8 cellular contexts compared by ENCODE assay signal in genomic region chr2:224585205-224586088, GRCh38. TPM values are rescaled to one million over a fixed set of nuclear protein-coding genes. Genes with fewer than 3 reads are reported as not detected.
DNase-seq lines count a peak whose midpoint lies in the region; ATAC-seq and TF ChIP-seq lines count a peak whose summit lies in the region.

TSS of gene CUL3 (minus strand) at chr2:224585363. CDS start at chr2:224585009, 354 bp downstream.

- H2AFZ ChIP-seq in GM23338 (peak within 1 kb of the TSS; percentile 69; the same call in 1 of the 2 replicates), fibroblast of lung (ENCODE audit: low read length) (peak within 1 kb of the TSS; percentile 93)

- H3K4me2 ChIP-seq in DOHH2 (ENCODE audit: low read length): peak within 1 kb of the TSS; percentile 81
- peak within 1 kb of the TSS; percentile 86 for H3K4me2 ChIP-seq in GM23338
- H3K4me2 ChIP-seq in fibroblast of lung (ENCODE audit: extremely low read depth, insufficient read depth, low read length): peak within 1 kb of the TSS; percentile 81

- H3K79me2 ChIP-seq in DOHH2 (ENCODE audit: control insufficient read depth, low read length): peaks cover 59% of the 10 kb centered on the region
- H3K79me2 ChIP-seq in GM23338 (replicated peaks; ENCODE audit: insufficient read depth): peaks cover 40% of the 10 kb centered on the region
- peaks cover 43% of the 10 kb centered on the region for H3K79me2 ChIP-seq in fibroblast of lung (ENCODE audit: control insufficient read depth, insufficient read depth, low read length)

- peak within 1 kb of the TSS; percentile 100 for H3K4me3 Mint-ChIP-seq in GM23338
- H3K4me3 Mint-ChIP-seq in naive thymus-derived CD8-positive, alpha-beta T cell: peak within 1 kb of the TSS; percentile 88 to 99 (median 97)

- peaks cover 13% of the 10 kb centered on the region; the same call in 1 of the 2 replicates for H3F3A ChIP-seq in DOHH2 (ENCODE audit: control insufficient read depth, insufficient read depth)
- no peaks in the 10 kb centered on the region for H3F3A ChIP-seq in GM23338 (replicated peaks; ENCODE audit: low read depth)

- peak within 1 kb of the TSS; percentile 92 for H3K9ac ChIP-seq in fibroblast of lung (ENCODE audit: insufficient read depth, low read length)

- H3K27ac ChIP-seq in DOHH2 (ENCODE audit: low read depth, low read length) (peak within 1 kb of the TSS; percentile 76), GM23338 (ENCODE audit: low read depth) (peak within 1 kb of the TSS; percentile 87), fibroblast of lung (ENCODE audit: insufficient read depth, low read length) (peak within 1 kb of the TSS; percentile 86)

- TF ChIP-seq CTCF in DOHH2 (IDR thresholded peaks at IDR 0.05; ENCODE audit: low read depth, low read length, poor library complexity, severe bottlenecking): no peak
- no peak for TF ChIP-seq CTCF in GM23338 (conservative IDR thresholded peaks at IDR 0.05; ENCODE audit: low read depth in 2 of 2)
- TF ChIP-seq CTCF in fibroblast of lung (conservative IDR thresholded peaks at IDR 0.05 in 1 of 2, IDR thresholded peaks at IDR 0.05 in 1 of 2; ENCODE audit: low read depth in 1 of 2, low read length in 2 of 2): no peak

- H3K9me2 ChIP-seq in DOHH2 (replicated peaks; ENCODE audit: control insufficient read depth, low read length) (no peaks in the 10 kb centered on the region), GM23338 (ENCODE audit: insufficient read depth) (no peaks in the 10 kb centered on the region)

- POLR2A ChIA-PET in naive thymus-derived CD8-positive, alpha-beta T cell (lab: Charles Lee): interaction anchor here (0.7 to 2.0 kb wide), 10 partner anchors 12 to 628 kb away, joined by 3 to 6 read pairs (median 3); no protein-coding TSS in a partner anchor

- no peaks in the 10 kb centered on the region for H3K9me3 ChIP-seq in DOHH2 (ENCODE audit: control insufficient read depth, insufficient read depth, low read length)
- H3K9me3 ChIP-seq in fibroblast of lung (ENCODE audit: control insufficient read depth, insufficient read depth, low read depth, low read length): no peaks in the 10 kb centered on the region

- peaks cover 41% of the 10 kb centered on the region for H3K4me1 Mint-ChIP-seq in GM23338
- peaks cover 8 to 48% (median 40%) of the 10 kb centered on the region in 4 donors for H3K4me1 Mint-ChIP-seq in naive thymus-derived CD8-positive, alpha-beta T cell

- H3K27ac Mint-ChIP-seq in GM23338: peak within 1 kb of the TSS; percentile 98
- peak within 1 kb of the TSS; percentile 92 to 97 (median 96) for H3K27ac Mint-ChIP-seq in naive thymus-derived CD8-positive, alpha-beta T cell

- H3K36me3 Mint-ChIP-seq in GM23338 (ENCODE audit: low read depth): peaks cover 15% of the 10 kb centered on the region; the same call in 2 of the 3 replicates
- peaks cover 0 to 12% (median 0%) of the 10 kb centered on the region in 3 donors for H3K36me3 Mint-ChIP-seq in naive thymus-derived CD8-positive, alpha-beta T cell

- H3K4me3 ChIP-seq in DOHH2 (ENCODE audit: low read length) (peak within 1 kb of the TSS; percentile 99), GM23338 (peak within 1 kb of the TSS; percentile 93), fibroblast of lung (replicated peaks in 1 of 4; ENCODE audit: control extremely low read depth in 1 of 4, insufficient read depth in 1 of 4, low read depth in 3 of 4, low read length in 4 of 4) (peak within 1 kb of the TSS; percentile 90 to 93 (median 93))

- peak; percentile 97 for ATAC-seq in GM23338
- ATAC-seq in naive thymus-derived CD8-positive, alpha-beta T cell: peak; percentile 84

- H4K20me1 ChIP-seq in DOHH2 (ENCODE audit: control insufficient read depth, insufficient read depth, low read depth, low read length) (peaks cover 29% of the 10 kb centered on the region), GM23338 (replicated peaks; ENCODE audit: insufficient read depth) (peaks cover 22% of the 10 kb centered on the region), fibroblast of lung (ENCODE audit: control insufficient read depth, extremely low read depth, insufficient read depth, low read length) (peaks cover 2% of the 10 kb centered on the region)

- H3K36me3 ChIP-seq in DOHH2 (ENCODE audit: control insufficient read depth, low read length) (peaks cover 38% of the 10 kb centered on the region), GM23338 (ENCODE audit: insufficient read depth) (no peaks in the 10 kb centered on the region), fibroblast of lung (ENCODE audit: control insufficient read depth, insufficient read depth, low read length) (no peaks in the 10 kb centered on the region)

- no peaks in the 10 kb centered on the region for H3K27me3 ChIP-seq in DOHH2 (ENCODE audit: control insufficient read depth, low read length)
- no peaks in the 10 kb centered on the region for H3K27me3 ChIP-seq in GM23338 (ENCODE audit: insufficient read depth)
- H3K27me3 ChIP-seq in fibroblast of lung (ENCODE audit: control insufficient read depth, insufficient read depth, low read length): no peaks in the 10 kb centered on the region

- peaks cover 11% of the 10 kb centered on the region for H3K27me3 Mint-ChIP-seq in GM23338 (ENCODE audit: insufficient read depth, low read depth, poor library complexity)
- H3K27me3 Mint-ChIP-seq in naive thymus-derived CD8-positive, alpha-beta T cell: no peaks in the 10 kb centered on the region

- H3K4me1 ChIP-seq in DOHH2 (ENCODE audit: control insufficient read depth, low read length) (peaks cover 51% of the 10 kb centered on the region), GM23338 (ENCODE audit: insufficient read depth) (peaks cover 25% of the 10 kb centered on the region), fibroblast of lung (ENCODE audit: control insufficient read depth, extremely low read depth, insufficient read depth, low read length) (peaks cover 4% of the 10 kb centered on the region)

- 0 out of 3 replicates have a peak, but pooled peaks cover 3% of the 10 kb centered on the region for H3K9me3 Mint-ChIP-seq in GM23338
- no peaks in the 10 kb centered on the region for H3K9me3 Mint-ChIP-seq in naive thymus-derived CD8-positive, alpha-beta T cell

- DNase-seq in GM23338 (ENCODE audit: low spot score) (peak; percentile 99), LHCN-M2 (ENCODE audit: low read depth) (peak; percentile 97), RPMI8226 (peak; percentile 94), fibroblast of lung (ENCODE audit: low read depth in 2 of 2) (peak; percentile 95 to 98)
- DNase-seq in activated T-helper 1 cell treated with anti-CD3 and anti-CD28 coated beads, Interleukin-2, amount 50 U/mL, for 16 hours (ENCODE audit: low read depth in 1 of 2, low spot score in 1 of 2): peak; percentile 99 to 100
- DNase-seq in naive thymus-derived CD8-positive, alpha-beta T cell: peak; percentile 97 to 100 (median 99)
- DNase-seq in stimulated activated naive CD4-positive, alpha-beta T cell (lab: John Stamatoyannopoulos, UW): peak; percentile 98 to 100 (median 99)

TF ChIP-seq in GM23338, 12 proteins besides CTCF, POLR2A, EP300 and RAD21 (continues in another document):
- no peak for TF ChIP-seq STAT1 (IDR thresholded peaks at IDR 0.05; ENCODE audit: unreplicated experiment)
- no peak for TF ChIP-seq REST (IDR thresholded peaks at IDR 0.05; ENCODE audit: unreplicated experiment)
- no peak for TF ChIP-seq NANOG (IDR thresholded peaks at IDR 0.05; ENCODE audit: borderline replicate concordance)
- TF ChIP-seq CREB1 (CRISPR knock-in tag; IDR thresholded peaks at IDR 0.05; ENCODE audit: low read depth): no peak
- no peak for TF ChIP-seq EZH2phosphoT487 (IDR thresholded peaks at IDR 0.05; ENCODE audit: unreplicated experiment)
- no peak for TF ChIP-seq EZH2 (IDR thresholded peaks at IDR 0.05; ENCODE audit: low read depth, unreplicated experiment)
- TF ChIP-seq POLR2AphosphoS5 (IDR thresholded peaks at IDR 0.05; ENCODE audit: low read depth): peak; percentile 73

RNA-seq across cellular contexts. Expression of gene CUL3, which starts in this region (rescaled TPM):
- 99.5 and 125 TPM in 2 replicates for total RNA-seq in GM23338 (2014; rRNA removed; shearing (Covaris generic))
- polyA plus RNA-seq in GM23338 (2016; fragmentation: Nextera tagmentation; extraction: Ambion mirVana) (74.2 and 86.0 TPM in 2 replicates), fibroblast of lung (65.3 and 66.4 TPM in 2 replicates)
- total RNA-seq in LHCN-M2 (2014; rRNA removed) (57.3 and 59.2 TPM in 2 replicates), fibroblast of lung (63.4 and 69.7 TPM in 2 replicates)
- polyA plus RNA-seq in LHCN-M2 (2012): 42.3 TPM
- 67.0 and 72.7 TPM in 2 replicates for polyA plus RNA-seq in fibroblast of lung (2012)
- 9.5 and 15.6 TPM in 2 replicates for polyA minus RNA-seq in fibroblast of lung (ENCODE audit: low replicate concordance)
- 10 to 100 TPM; 96.5 to 96.8 TPM for total RNA-seq in naive thymus-derived CD8-positive, alpha-beta T cell
- polyA plus RNA-seq in naive thymus-derived CD8-positive, alpha-beta T cell: 10 to 100 TPM; 20.0 to 57.0 (median 26.1) TPM

Comparison
In these comparisons a context has a peak if more than half of its experiments do, and no peak if none do; other contexts are left out.
1. Peak in every context shown above with its lines: DNase-seq, ATAC-seq, H3K4me3 ChIP-seq and H3K27ac ChIP-seq.